In genomic region chr18:77207540-77207939, GRCh38 we compare ENCODE assay signal across 8 cellular contexts. TPM values are rescaled to one million over a fixed set of nuclear protein-coding genes. Genes with fewer than 3 reads are reported as not detected.
A peak's percentile ranks its signal among the peaks of the same experiment; 100 is the strongest.
DNase-seq lines count a peak whose midpoint lies in the region; ATAC-seq and TF ChIP-seq lines count a peak whose summit lies in the region.

No MANE protein-coding gene starts in this region.

- H3K27ac ChIP-seq in esophagus squamous epithelium (peak overlapping the region; percentile 42 to 87 (median 72)), uterus (peak overlapping the region; percentile 76 to 78)

- H3K9me3 ChIP-seq in esophagus squamous epithelium (no peaks in the 10 kb centered on the region), uterus (no peaks in the 10 kb centered on the region)

- H3K4me1 Mint-ChIP-seq in HFFc6 (ENCODE audit: low read depth) = peaks cover 46% of the 10 kb centered on the region
- peaks cover 39 to 43% of the 10 kb centered on the region in 2 donors for H3K4me1 Mint-ChIP-seq in natural killer cell treated with Interleukin-12 subunit alpha and Interleukin-12 subunit beta and Interleukin-15 and Interleukin-18, amount 100 ng/mL, for 72 hours (ENCODE audit: low read depth in 2 of 2)

- peak overlapping the region; percentile 65 for H3K4me3 Mint-ChIP-seq in HFFc6
- H3K4me3 Mint-ChIP-seq in natural killer cell treated with Interleukin-12 subunit alpha and Interleukin-12 subunit beta and Interleukin-15 and Interleukin-18, amount 100 ng/mL, for 72 hours = peak overlapping the region; percentile 56

- intact Hi-C loops in esophagus squamous epithelium (cut with DNase I) (no loop called here), uterus (cut with DNase I; ENCODE audit: low total_unique reads) (no loop called here)

- H3K4me3 ChIP-seq in esophagus squamous epithelium (no peak overlapping the region), uterus (no peak overlapping the region)

- H3K27me3 Mint-ChIP-seq in HFFc6 (ENCODE audit: insufficient read depth) = peaks cover 20% of the 10 kb centered on the region
- no peaks in the 10 kb centered on the region for H3K27me3 Mint-ChIP-seq in natural killer cell treated with Interleukin-12 subunit alpha and Interleukin-12 subunit beta and Interleukin-15 and Interleukin-18, amount 100 ng/mL, for 72 hours

- peak overlapping the region; percentile 45; the same call in 1 of the 2 replicates for H3K27ac Mint-ChIP-seq in HFFc6
- peak overlapping the region; percentile 73 to 91 for H3K27ac Mint-ChIP-seq in natural killer cell treated with Interleukin-12 subunit alpha and Interleukin-12 subunit beta and Interleukin-15 and Interleukin-18, amount 100 ng/mL, for 72 hours

- DNase-seq in GM04503 (ENCODE audit: low read depth) (peak; percentile 81), HFFc6 (peak; percentile 56), NCI-H460 (ENCODE audit: extremely low read depth, low read depth) (peak; percentile 72), esophagus squamous epithelium (lab: John Stamatoyannopoulos, UW) (no peak), uterus (peak; percentile 65 to 86), NCI-H2029 (lab: John Stamatoyannopoulos, UW) (no peak)
- peak; percentile 66 for DNase-seq in activated CD8-positive, alpha-beta memory T cell treated with anti-CD3 and anti-CD28 coated beads for 24 hours
- DNase-seq in natural killer cell treated with Interleukin-12 subunit alpha and Interleukin-12 subunit beta and Interleukin-15 and Interleukin-18, amount 100 ng/mL, for 72 hours (ENCODE audit: low spot score) = no peak

- TF ChIP-seq POLR2A in esophagus squamous epithelium (IDR thresholded peaks at IDR 0.05) = no peak
- no peak for TF ChIP-seq POLR2A in uterus (IDR thresholded peaks at IDR 0.05)

- no peaks in the 10 kb centered on the region for H3K27me3 ChIP-seq in esophagus squamous epithelium
- no peaks in the 10 kb centered on the region for H3K27me3 ChIP-seq in uterus

- H3K9me3 Mint-ChIP-seq in HFFc6 = no peaks in the 10 kb centered on the region
- H3K9me3 Mint-ChIP-seq in natural killer cell treated with Interleukin-12 subunit alpha and Interleukin-12 subunit beta and Interleukin-15 and Interleukin-18, amount 100 ng/mL, for 72 hours = peaks cover 4% of the 10 kb centered on the region

- TF ChIP-seq CTCF in HFFc6 (IDR thresholded peaks at IDR 0.05) = peak; percentile 80
- peak; percentile 37 to 69 (median 52) for TF ChIP-seq CTCF in esophagus squamous epithelium (IDR thresholded peaks at IDR 0.05)
- peak in 3 of 4 experiments; percentile 34 to 50 (median 44) for TF ChIP-seq CTCF in uterus (IDR thresholded peaks at IDR 0.05)

- 18 to 22% methylated on average over 10 of the region's 10 CpGs for WGBS in esophagus squamous epithelium, 2 donors

- no peaks in the 10 kb centered on the region for H3K36me3 ChIP-seq in esophagus squamous epithelium
- H3K36me3 ChIP-seq in uterus = no peaks in the 10 kb centered on the region

- H3K36me3 Mint-ChIP-seq in HFFc6 (ENCODE audit: low read depth) = no peaks in the 10 kb centered on the region
- H3K36me3 Mint-ChIP-seq in natural killer cell treated with Interleukin-12 subunit alpha and Interleukin-12 subunit beta and Interleukin-15 and Interleukin-18, amount 100 ng/mL, for 72 hours = no peaks in the 10 kb centered on the region

- H3K4me1 ChIP-seq in esophagus squamous epithelium (peaks cover 6 to 38% (median 14%) of the 10 kb centered on the region in 3 donors), uterus (peaks cover 10 to 13% of the 10 kb centered on the region in 2 donors)

- ATAC-seq in natural killer cell treated with Interleukin-12 subunit alpha and Interleukin-12 subunit beta and Interleukin-15 and Interleukin-18, amount 100 ng/mL, for 72 hours = peak in 1 of 2 donors; percentile 56

RNA-seq across cellular contexts. Expression of gene GALR1, which starts 42.1 kb away (rescaled TPM):
- total RNA-seq in HFFc6 (2021; fragmentation: NEBNext Ultra II Directional; extraction: Animal tissue kit (Norgen Biotek cat#: 25700)) = not detected
- not detected in 2 replicates for total RNA-seq in NCI-H460 (2014; rRNA removed; shearing (Covaris generic))
- polyA plus RNA-seq in NCI-H460 (2014; cell fraction: nucleus; rRNA removed) = not detected in 2 replicates
- total RNA-seq in esophagus squamous epithelium (under 1 TPM in 1 of 4 donors, not detected in 3; 0.04 TPM), uterus (under 1 TPM in 1 of 4 donors, not detected in 3; 0.21 TPM)
- total RNA-seq in natural killer cell treated with Interleukin-12 subunit alpha and Interleukin-12 subunit beta and Interleukin-15 and Interleukin-18, amount 100 ng/mL, for 72 hours = not detected

Comparison
In these comparisons a context has a peak if more than half of its experiments do, and no peak if none do; other contexts are left out.
1. DNase-seq: peak in GM04503 (single experiment), HFFc6 (single experiment), NCI-H460 (single experiment), activated CD8-positive, alpha-beta memory T cell treated with anti-CD3 and anti-CD28 coated beads for 24 hours (single experiment) and uterus (2 of 2); none in esophagus squamous epithelium (single experiment), natural killer cell treated with Interleukin-12 subunit alpha and Interleukin-12 subunit beta and Interleukin-15 and Interleukin-18, amount 100 ng/mL, for 72 hours (single experiment) and NCI-H2029 (single experiment).
2. Peak in every context shown above with its lines, with median percentiles within 50 percentile points of each other: CTCF ChIP-seq.